In genomic region chr2:177568893-177569292, GRCh38 we compare ENCODE assay signal across 26 cellular contexts.
"Had no signal": no experiment of that assay in that cellular context is flagged by ENCODE, and none has a peak within 500 bp of the region (broad histone marks: within the 10 kb centered on the region; RNA-seq: fewer than 3 reads in every experiment).

No MANE protein-coding gene starts in this region.

- H3K4me1 Mint-ChIP-seq: memory B cell; stimulated activated effector memory CD8-positive, alpha-beta T cell treated with anti-CD3 and anti-CD28 coated beads, Interleukin-12 subunit alpha, Interleukin-12 subunit beta, amount 100 ng/mL, for 72 hours had no signal

- H3K27me3 ChIP-seq: esophagus muscularis mucosa, foreskin keratinocyte, hepatocyte, neutrophil, right lobe of liver, suprapubic skin, thyroid gland, uterus had no signal

- ATAC-seq: effector memory CD8-positive, alpha-beta T cell; foreskin keratinocyte; left cardiac atrium; lower lobe of right lung; psoas muscle; right lobe of liver; stimulated activated naive CD8-positive, alpha-beta T cell treated with anti-CD3 and anti-CD28 coated beads, Interleukin-15, Interleukin-2, amounts not matched to agents 100 U/mL and 50 U/mL, for 24 hours had no signal

- H3K27me3 Mint-ChIP-seq: dendritic cell treated with granulocyte-macrophage colony-stimulating factor and Interleukin-4, amounts not matched to agents 40 ng/mL and 50 ng/mL, for 4 days had no signal

- H3K4me3 ChIP-seq: esophagus muscularis mucosa, hepatocyte, left ventricle myocardium inferior, lower lobe of right lung, psoas muscle, right lobe of liver, suprapubic skin, thyroid gland, uterus had no signal

- H3K36me3 Mint-ChIP-seq: mesothelial cell of epicardium; stimulated activated effector memory CD8-positive, alpha-beta T cell treated with anti-CD3 and anti-CD28 coated beads, Interleukin-12 subunit alpha, Interleukin-12 subunit beta, amount 100 ng/mL, for 72 hours; type B pancreatic cell had no signal

- H3K27ac ChIP-seq: epithelial cell of prostate, esophagus muscularis mucosa, foreskin keratinocyte, hepatocyte, left ventricle myocardium inferior, lower lobe of right lung, neutrophil, psoas muscle, right lobe of liver, suprapubic skin, thyroid gland, uterus had no signal

- H3K4me3 Mint-ChIP-seq: dendritic cell treated with granulocyte-macrophage colony-stimulating factor and Interleukin-4, amounts not matched to agents 40 ng/mL and 50 ng/mL, for 4 days; effector memory CD8-positive, alpha-beta T cell; memory B cell; mesothelial cell of epicardium; nephron; stimulated activated effector memory CD8-positive, alpha-beta T cell treated with anti-CD3 and anti-CD28 coated beads, Interleukin-12 subunit alpha, Interleukin-12 subunit beta, amount 100 ng/mL, for 72 hours; type B pancreatic cell had no signal

- H3K4me1 ChIP-seq: foreskin keratinocyte, left ventricle myocardium inferior, lower lobe of right lung, psoas muscle, right lobe of liver, suprapubic skin, uterus had no signal

- H3K79me2 ChIP-seq: hepatocyte had no signal

- H3K9me3 ChIP-seq: esophagus muscularis mucosa, left ventricle myocardium inferior, lower lobe of right lung, neutrophil, psoas muscle, right lobe of liver, suprapubic skin, thyroid gland, uterus had no signal

- H3K4me2 ChIP-seq: hepatocyte had no signal

- H2AFZ ChIP-seq: hepatocyte had no signal

- H3K9me3 Mint-ChIP-seq: dendritic cell treated with granulocyte-macrophage colony-stimulating factor and Interleukin-4, amounts not matched to agents 40 ng/mL and 50 ng/mL, for 4 days; effector memory CD8-positive, alpha-beta T cell; memory B cell; mesothelial cell of epicardium; nephron; stimulated activated effector memory CD8-positive, alpha-beta T cell treated with anti-CD3 and anti-CD28 coated beads, Interleukin-12 subunit alpha, Interleukin-12 subunit beta, amount 100 ng/mL, for 72 hours had no signal

- DNase-seq: effector memory CD8-positive, alpha-beta T cell; foreskin keratinocyte; head of caudate nucleus; kidney; left cardiac atrium; left ventricle myocardium inferior; lower lobe of right lung; psoas muscle; retina; right lobe of liver; stimulated activated CD4-positive, alpha-beta T cell treated with anti-CD3 and anti-CD28 coated beads, Interleukin-4, amount 100 ng/mL, for 1 hour; stimulated activated CD8-positive, alpha-beta memory T cell treated with anti-CD3 and anti-CD28 coated beads, Interleukin-4, amount 100 ng/mL, for 48 hours; stimulated activated naive CD8-positive, alpha-beta T cell treated with anti-CD3 and anti-CD28 coated beads, Interleukin-15, Interleukin-2, amounts not matched to agents 100 U/mL and 50 U/mL, for 24 hours; thyroid gland; uterus had no signal

- H3K36me3 ChIP-seq: esophagus muscularis mucosa, left ventricle myocardium inferior, lower lobe of right lung, neutrophil, right lobe of liver, suprapubic skin, thyroid gland, uterus had no signal

- H3K27ac Mint-ChIP-seq: dendritic cell treated with granulocyte-macrophage colony-stimulating factor and Interleukin-4, amounts not matched to agents 40 ng/mL and 50 ng/mL, for 4 days; effector memory CD8-positive, alpha-beta T cell; memory B cell; mesothelial cell of epicardium; stimulated activated effector memory CD8-positive, alpha-beta T cell treated with anti-CD3 and anti-CD28 coated beads, Interleukin-12 subunit alpha, Interleukin-12 subunit beta, amount 100 ng/mL, for 72 hours; type B pancreatic cell had no signal
